Comparison of ENCODE assay signal across 23 cellular contexts in genomic region chr11:72687326-72687725, GRCh38. TPM values are rescaled to one million over a fixed set of nuclear protein-coding genes. Genes with fewer than 3 reads are reported as not detected.
DNase-seq lines count a peak whose midpoint lies in the region; ATAC-seq and TF ChIP-seq lines count a peak whose summit lies in the region.
"Had no signal": no experiment of that assay in that cellular context is flagged by ENCODE, and none has a peak within 500 bp of the region (broad histone marks: within the 10 kb centered on the region; RNA-seq: fewer than 3 reads in every experiment).

No MANE protein-coding gene starts in this region.

- H3K4me1 ChIP-seq in mesenchymal stem cell (ENCODE audit: control insufficient read depth, insufficient read depth, low read depth, low read length), result peaks cover 14% of the 10 kb centered on the region

- no peaks in the 10 kb centered on the region for H3K9me3 Mint-ChIP-seq in activated naive CD4-positive, alpha-beta T cell treated with anti-CD3 and anti-CD28 coated beads, Interleukin-2, amount 10 ng/mL, durations not matched to agents 7 days and 5 days
- no peaks in the 10 kb centered on the region for H3K9me3 Mint-ChIP-seq in activated naive CD8-positive, alpha-beta T cell (ENCODE audit: low read depth)
- H3K9me3 Mint-ChIP-seq in stimulated activated naive B cell treated with anti-CD40 and anti-IgM and Interleukin-4, amounts not matched to agents 10 μg/mL and 1 μg/mL and 100 μg/mL, for 72 hours, result no peaks in the 10 kb centered on the region

- H3K36me3 Mint-ChIP-seq in activated naive CD4-positive, alpha-beta T cell treated with anti-CD3 and anti-CD28 coated beads, Interleukin-2, amount 10 ng/mL, durations not matched to agents 7 days and 5 days, result peaks cover 46% of the 10 kb centered on the region
- no peaks in the 10 kb centered on the region for H3K36me3 Mint-ChIP-seq in activated naive CD8-positive, alpha-beta T cell
- H3K36me3 Mint-ChIP-seq in stimulated activated naive B cell treated with anti-CD40 and anti-IgM and Interleukin-4, amounts not matched to agents 10 μg/mL and 1 μg/mL and 100 μg/mL, for 72 hours, result peaks cover 43 to 56% of the 10 kb centered on the region in 2 donors

- H2BK5ac ChIP-seq in mesenchymal stem cell (ENCODE audit: low read depth, low read length, poor library complexity, severe bottlenecking), result no peak overlapping the region

- peaks cover 47% of the 10 kb centered on the region for H3K4me1 Mint-ChIP-seq in activated naive CD4-positive, alpha-beta T cell treated with anti-CD3 and anti-CD28 coated beads, Interleukin-2, amount 10 ng/mL, durations not matched to agents 7 days and 5 days
- H3K4me1 Mint-ChIP-seq in activated naive CD8-positive, alpha-beta T cell (ENCODE audit: low read depth), result peaks cover 15% of the 10 kb centered on the region
- H3K4me1 Mint-ChIP-seq in stimulated activated naive B cell treated with anti-CD40 and anti-IgM and Interleukin-4, amounts not matched to agents 10 μg/mL and 1 μg/mL and 100 μg/mL, for 72 hours, result peaks cover 13 to 22% of the 10 kb centered on the region in 2 donors

- no peaks in the 10 kb centered on the region for H3K9me3 ChIP-seq in mesenchymal stem cell (ENCODE audit: control insufficient read depth, low read length)
- H3K9me3 ChIP-seq: lower lobe of right lung, ovary had no signal

- H3K4ac ChIP-seq in mesenchymal stem cell (ENCODE audit: low read depth in 1 of 2, low read length in 2 of 2), result no peak overlapping the region

- H3K9ac ChIP-seq in mesenchymal stem cell (ENCODE audit: low read length), result peak overlapping the region; percentile 55

- no peak overlapping the region for H2BK120ac ChIP-seq in mesenchymal stem cell (ENCODE audit: low read depth, low read length)

- no peak overlapping the region for H3K27ac ChIP-seq in mesenchymal stem cell (ENCODE audit: low read length, poor library complexity, severe bottlenecking)
- H3K27ac ChIP-seq: C4-2B, lower lobe of right lung, ovary had no signal

- WGBS in mesenchymal stem cell, result 95% methylated on average over 7 of the region's 7 CpGs

- no peak for DNase-seq in activated naive CD4-positive, alpha-beta T cell treated with anti-CD3 and anti-CD28 coated beads, Interleukin-2, amount 10 ng/mL, durations not matched to agents 7 days and 5 days
- DNase-seq in activated naive CD4-positive, alpha-beta T cell treated with anti-CD3 and anti-CD28 coated beads, Interleukin-2, amount 50 U/mL, for 16 hours, result no peak
- DNase-seq in mesenchymal stem cell (no peak), HEK293T (ENCODE audit: extremely low spot score) (no peak)
- no peak for DNase-seq in stimulated activated naive B cell treated with anti-CD40 and anti-IgM and Interleukin-4, amounts not matched to agents 10 μg/mL and 1 μg/mL and 100 μg/mL, for 72 hours
- DNase-seq: activated CD4-positive, CD25-positive, alpha-beta regulatory T cell treated with anti-CD3 and anti-CD28 coated beads, Interleukin-2, amount 50 U/mL, for 72 hours; activated effector memory CD4-positive, alpha-beta T cell treated with anti-CD3 and anti-CD28 coated beads, Interleukin-2, amount 50 U/mL, for 16 hours; amygdala; DMS153; dorsolateral prefrontal cortex; H7; lower lobe of right lung; NCI-H1092; NCI-H1930; NCI-H2227 treated with DMSO at 0.1 percent for 48 hours; NCI-H748 treated with DMSO at 0.1 percent for 48 hours had no signal

- POLR2A ChIA-PET in HEK293T (lab: Yijun Ruan, JAX), result no interaction called here

- H3K4me3 ChIP-seq in mesenchymal stem cell (ENCODE audit: insufficient read depth in 1 of 2, low read depth in 1 of 2, low read length in 2 of 2), result peak overlapping the region in 1 of 2 experiments; percentile 1
- H3K4me3 ChIP-seq: dorsolateral prefrontal cortex, hepatocyte, lower lobe of right lung, ovary had no signal

- no peak overlapping the region for H2BK12ac ChIP-seq in mesenchymal stem cell (ENCODE audit: low read length in 2 of 2)

- H3K27me3 ChIP-seq in mesenchymal stem cell (ENCODE audit: control insufficient read depth in 1 of 2, insufficient read depth in 1 of 2, low read length in 2 of 2), result no peaks in the 10 kb centered on the region
- H3K27me3 ChIP-seq: dorsolateral prefrontal cortex, hepatocyte, ovary had no signal

- H3K27ac Mint-ChIP-seq in activated naive CD4-positive, alpha-beta T cell treated with anti-CD3 and anti-CD28 coated beads, Interleukin-2, amount 10 ng/mL, durations not matched to agents 7 days and 5 days, result peak overlapping the region; percentile 88
- peak overlapping the region; percentile 76 for H3K27ac Mint-ChIP-seq in activated naive CD8-positive, alpha-beta T cell
- peak overlapping the region; percentile 74 for H3K27ac Mint-ChIP-seq in stimulated activated naive B cell treated with anti-CD40 and anti-IgM and Interleukin-4, amounts not matched to agents 10 μg/mL and 1 μg/mL and 100 μg/mL, for 72 hours

- no peak overlapping the region for H3K14ac ChIP-seq in mesenchymal stem cell (ENCODE audit: low read length in 2 of 2)

- CTCF ChIA-PET in activated naive CD4-positive, alpha-beta T cell treated with anti-CD3 and anti-CD28 coated beads, Interleukin-2, amount 10 ng/mL, durations not matched to agents 7 days and 5 days (lab: Charles Lee), result no interaction called here
- CTCF ChIA-PET in HEK293T (lab: Yijun Ruan, JAX), result no interaction called here

- no peak overlapping the region for H2AFZ ChIP-seq in mesenchymal stem cell (ENCODE audit: low read depth, low read length)
- H2AFZ ChIP-seq: hepatocyte had no signal

- no peak overlapping the region for H3K4me2 ChIP-seq in mesenchymal stem cell (ENCODE audit: low read length, poor library complexity, severe bottlenecking)
- H3K4me2 ChIP-seq: hepatocyte had no signal

- H3K23ac ChIP-seq in mesenchymal stem cell (ENCODE audit: low read length in 2 of 2), result no peak overlapping the region

- H3K4me3 Mint-ChIP-seq in activated naive CD4-positive, alpha-beta T cell treated with anti-CD3 and anti-CD28 coated beads, Interleukin-2, amount 10 ng/mL, durations not matched to agents 7 days and 5 days, result no peak overlapping the region
- no peak overlapping the region for H3K4me3 Mint-ChIP-seq in activated naive CD8-positive, alpha-beta T cell
- H3K4me3 Mint-ChIP-seq in stimulated activated naive B cell treated with anti-CD40 and anti-IgM and Interleukin-4, amounts not matched to agents 10 μg/mL and 1 μg/mL and 100 μg/mL, for 72 hours, result no peak overlapping the region

- H2AK5ac ChIP-seq in mesenchymal stem cell (ENCODE audit: low read length, severe bottlenecking), result no peak overlapping the region

- peaks cover 77 to 94% of the 10 kb centered on the region in 2 experiments for H3K36me3 ChIP-seq in mesenchymal stem cell (ENCODE audit: control insufficient read depth in 1 of 2, insufficient read depth in 2 of 2, low read depth in 1 of 2, low read length in 2 of 2)
- H3K36me3 ChIP-seq: ovary had no signal

- H2BK15ac ChIP-seq in mesenchymal stem cell (ENCODE audit: low read depth, poor library complexity, severe bottlenecking), result no peak overlapping the region

- no peak overlapping the region for H4K8ac ChIP-seq in mesenchymal stem cell (ENCODE audit: low read length)

- H4K91ac ChIP-seq in mesenchymal stem cell (ENCODE audit: low read length), result no peak overlapping the region

- H3K27me3 Mint-ChIP-seq in activated naive CD4-positive, alpha-beta T cell treated with anti-CD3 and anti-CD28 coated beads, Interleukin-2, amount 10 ng/mL, durations not matched to agents 7 days and 5 days, result no peaks in the 10 kb centered on the region
- H3K27me3 Mint-ChIP-seq in activated naive CD8-positive, alpha-beta T cell, result no peaks in the 10 kb centered on the region
- H3K27me3 Mint-ChIP-seq in stimulated activated naive B cell treated with anti-CD40 and anti-IgM and Interleukin-4, amounts not matched to agents 10 μg/mL and 1 μg/mL and 100 μg/mL, for 72 hours, result no peaks in the 10 kb centered on the region

- no peak overlapping the region for H3K18ac ChIP-seq in mesenchymal stem cell (ENCODE audit: low read depth in 1 of 2, low read length in 2 of 2)

- ATAC-seq in stimulated activated naive B cell treated with anti-CD40 and anti-IgM and Interleukin-4, amounts not matched to agents 10 μg/mL and 1 μg/mL and 100 μg/mL, for 72 hours (replicated peaks), result no peak
- ATAC-seq in GM21576 (IDR thresholded peaks at IDR 0.05; ENCODE audit: unreplicated experiment) (no peak), GM18502 (IDR thresholded peaks at IDR 0.05; ENCODE audit: poor library complexity, unreplicated experiment) (no peak)
- ATAC-seq: lower lobe of right lung, right cardiac atrium had no signal

- H3K79me1 ChIP-seq in mesenchymal stem cell (replicated peaks; ENCODE audit: low read length, poor library complexity, severe bottlenecking), result no peaks in the 10 kb centered on the region

TF ChIP-seq in HEK293T, 16 proteins besides CTCF, POLR2A, EP300 and RAD21:
- TF ChIP-seq ARNT (IDR thresholded peaks at IDR 0.05) (no peak), FOXM1 (IDR thresholded peaks at IDR 0.05; ENCODE audit: borderline replicate concordance) (no peak), PKNOX1 (IDR thresholded peaks at IDR 0.05) (no peak), TARDBP (IDR thresholded peaks at IDR 0.05) (no peak), L3MBTL2 (conservative IDR thresholded peaks at IDR 0.05) (no peak), SUZ12 (IDR thresholded peaks at IDR 0.05) (no peak), NFRKB (IDR thresholded peaks at IDR 0.05) (no peak), SP1 (IDR thresholded peaks at IDR 0.05) (no peak), ZNF384 (IDR thresholded peaks at IDR 0.05) (no peak), LEF1 (IDR thresholded peaks at IDR 0.05; ENCODE audit: borderline replicate concordance) (no peak), BHLHE40 (IDR thresholded peaks at IDR 0.05; ENCODE audit: borderline replicate concordance) (no peak), FOXA1 (IDR thresholded peaks at IDR 0.05) (no peak), FOXK2 (IDR thresholded peaks at IDR 0.05) (no peak), HDGF (IDR thresholded peaks at IDR 0.05; ENCODE audit: borderline replicate concordance) (no peak), ELF4 (IDR thresholded peaks at IDR 0.05) (no peak), CTBP1 (IDR thresholded peaks at IDR 0.05; ENCODE audit: borderline replicate concordance) (no peak)

RNA-seq across cellular contexts. Expression of gene PDE2A, which starts 13.1 kb away (rescaled TPM):
- 0.61 TPM for polyA plus RNA-seq in mesenchymal stem cell (2013, experiment 1 of 2)
- 0.56 TPM for polyA plus RNA-seq in mesenchymal stem cell (2013, experiment 2 of 2)
